1 cellular context compared by ENCODE assay signal in the genomic region with DNA sequence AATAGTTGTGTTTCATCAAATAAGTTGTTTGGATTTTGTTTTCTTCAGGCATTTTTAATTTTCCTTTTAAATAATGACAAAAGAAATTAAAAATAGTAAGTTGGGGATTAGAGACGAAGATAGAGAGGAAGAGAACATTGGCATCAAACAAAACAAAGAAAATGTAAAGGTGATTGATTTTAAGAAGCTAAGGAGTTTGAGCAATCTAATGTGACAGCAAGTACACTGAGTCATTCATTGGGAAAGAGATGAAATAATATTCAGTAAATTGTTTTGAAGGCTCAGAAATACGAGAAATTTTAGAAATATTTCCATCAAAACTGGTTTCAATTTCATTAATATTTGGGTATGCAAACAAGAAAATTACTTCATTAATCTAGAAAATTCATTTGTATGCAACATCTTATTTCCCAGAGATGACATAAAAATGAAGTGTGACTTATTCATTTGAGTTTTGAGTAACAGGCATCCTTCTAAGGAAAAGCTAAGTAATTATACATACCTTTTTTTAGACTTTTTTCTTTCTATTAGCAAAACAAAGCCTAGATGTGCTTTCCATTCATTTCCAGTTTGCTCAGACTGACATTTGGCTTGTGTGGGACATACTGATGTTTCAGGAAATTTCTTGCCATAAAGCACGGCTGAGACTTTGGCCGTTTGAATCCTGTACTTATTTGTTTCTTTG.
TF ChIP-seq lines count a peak whose summit lies in the region.

No MANE protein-coding gene starts in this region.

TF ChIP-seq in GM12878, 131 proteins besides CTCF, POLR2A, EP300 and RAD21:
- TF ChIP-seq RFX5 (IDR thresholded peaks at IDR 0.05; ENCODE audit: low read depth, low read length), result no peak
- TF ChIP-seq, protein P1, sequence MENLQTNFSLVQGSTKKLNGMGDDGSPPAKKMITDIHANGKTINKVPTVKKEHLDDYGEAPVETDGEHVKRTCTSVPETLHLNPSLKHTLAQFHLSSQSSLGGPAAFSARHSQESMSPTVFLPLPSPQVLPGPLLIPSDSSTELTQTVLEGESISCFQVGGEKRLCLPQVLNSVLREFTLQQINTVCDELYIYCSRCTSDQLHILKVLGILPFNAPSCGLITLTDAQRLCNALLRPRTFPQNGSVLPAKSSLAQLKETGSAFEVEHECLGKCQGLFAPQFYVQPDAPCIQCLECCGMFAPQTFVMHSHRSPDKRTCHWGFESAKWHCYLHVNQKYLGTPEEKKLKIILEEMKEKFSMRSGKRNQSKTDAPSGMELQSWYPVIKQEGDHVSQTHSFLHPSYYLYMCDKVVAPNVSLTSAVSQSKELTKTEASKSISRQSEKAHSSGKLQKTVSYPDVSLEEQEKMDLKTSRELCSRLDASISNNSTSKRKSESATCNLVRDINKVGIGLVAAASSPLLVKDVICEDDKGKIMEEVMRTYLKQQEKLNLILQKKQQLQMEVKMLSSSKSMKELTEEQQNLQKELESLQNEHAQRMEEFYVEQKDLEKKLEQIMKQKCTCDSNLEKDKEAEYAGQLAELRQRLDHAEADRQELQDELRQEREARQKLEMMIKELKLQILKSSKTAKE (IDR thresholded peaks at IDR 0.05; ENCODE audit: low read depth, poor library complexity, severe bottlenecking), result no peak
- no peak for TF ChIP-seq IRF4 (IDR thresholded peaks at IDR 0.05; ENCODE audit: low read depth, low read length)
- TF ChIP-seq, protein P2, sequence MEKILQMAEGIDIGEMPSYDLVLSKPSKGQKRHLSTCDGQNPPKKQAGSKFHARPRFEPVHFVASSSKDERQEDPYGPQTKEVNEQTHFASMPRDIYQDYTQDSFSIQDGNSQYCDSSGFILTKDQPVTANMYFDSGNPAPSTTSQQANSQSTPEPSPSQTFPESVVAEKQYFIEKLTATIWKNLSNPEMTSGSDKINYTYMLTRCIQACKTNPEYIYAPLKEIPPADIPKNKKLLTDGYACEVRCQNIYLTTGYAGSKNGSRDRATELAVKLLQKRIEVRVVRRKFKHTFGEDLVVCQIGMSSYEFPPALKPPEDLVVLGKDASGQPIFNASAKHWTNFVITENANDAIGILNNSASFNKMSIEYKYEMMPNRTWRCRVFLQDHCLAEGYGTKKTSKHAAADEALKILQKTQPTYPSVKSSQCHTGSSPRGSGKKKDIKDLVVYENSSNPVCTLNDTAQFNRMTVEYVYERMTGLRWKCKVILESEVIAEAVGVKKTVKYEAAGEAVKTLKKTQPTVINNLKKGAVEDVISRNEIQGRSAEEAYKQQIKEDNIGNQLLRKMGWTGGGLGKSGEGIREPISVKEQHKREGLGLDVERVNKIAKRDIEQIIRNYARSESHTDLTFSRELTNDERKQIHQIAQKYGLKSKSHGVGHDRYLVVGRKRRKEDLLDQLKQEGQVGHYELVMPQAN (conservative IDR thresholded peaks at IDR 0.05), result no peak
- TF ChIP-seq, protein P3, sequence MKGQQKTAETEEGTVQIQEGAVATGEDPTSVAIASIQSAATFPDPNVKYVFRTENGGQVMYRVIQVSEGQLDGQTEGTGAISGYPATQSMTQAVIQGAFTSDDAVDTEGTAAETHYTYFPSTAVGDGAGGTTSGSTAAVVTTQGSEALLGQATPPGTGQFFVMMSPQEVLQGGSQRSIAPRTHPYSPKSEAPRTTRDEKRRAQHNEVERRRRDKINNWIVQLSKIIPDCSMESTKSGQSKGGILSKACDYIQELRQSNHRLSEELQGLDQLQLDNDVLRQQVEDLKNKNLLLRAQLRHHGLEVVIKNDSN (IDR thresholded peaks at IDR 0.05; ENCODE audit: borderline replicate concordance, extremely low read length, insufficient read depth, low read depth, low read length), result no peak
TF ChIP-seq in GM12878: peak in this region for 0.
